In genomic region chr22:21991774-21992173, GRCh38 we compare ENCODE assay signal across 3 cellular contexts.
TF ChIP-seq lines count a peak whose summit lies in the region.

No MANE protein-coding gene starts in this region.

TF ChIP-seq in liver, 16 proteins besides CTCF, POLR2A, EP300 and RAD21:
- no peak for TF ChIP-seq FOXA1 (IDR thresholded peaks at IDR 0.05)
- TF ChIP-seq EGR1 (IDR thresholded peaks at IDR 0.05; ENCODE audit: low read depth in 2 of 2): no peak
- TF ChIP-seq RXRA (IDR thresholded peaks at IDR 0.05): no peak

TF ChIP-seq in HepG2, 621 proteins besides CTCF, POLR2A, EP300 and RAD21:
- TF ChIP-seq ZNF704 (CRISPR knock-in tag; IDR thresholded peaks at IDR 0.05; ENCODE audit: borderline replicate concordance) (no peak), KLF12 (CRISPR knock-in tag; IDR thresholded peaks at IDR 0.05; ENCODE audit: borderline replicate concordance) (no peak), ZNF350 (CRISPR knock-in tag; IDR thresholded peaks at IDR 0.05; ENCODE audit: borderline replicate concordance, low read depth) (no peak), BRD4 (CRISPR knock-in tag; IDR thresholded peaks at IDR 0.05) (no peak)

TF ChIP-seq in K562, 482 proteins besides CTCF, POLR2A, EP300 and RAD21:
- TF ChIP-seq RBM25 (IDR thresholded peaks at IDR 0.05; ENCODE audit: low read depth, low read length, severe bottlenecking): no peak
- TF ChIP-seq PURB (CRISPR knock-in tag; IDR thresholded peaks at IDR 0.05; ENCODE audit: low read depth): 0 out of 2 replicates have a peak, but pooled peaks have one; percentile 31
